ENCODE assay signal across 1 cellular context in the genomic region with DNA sequence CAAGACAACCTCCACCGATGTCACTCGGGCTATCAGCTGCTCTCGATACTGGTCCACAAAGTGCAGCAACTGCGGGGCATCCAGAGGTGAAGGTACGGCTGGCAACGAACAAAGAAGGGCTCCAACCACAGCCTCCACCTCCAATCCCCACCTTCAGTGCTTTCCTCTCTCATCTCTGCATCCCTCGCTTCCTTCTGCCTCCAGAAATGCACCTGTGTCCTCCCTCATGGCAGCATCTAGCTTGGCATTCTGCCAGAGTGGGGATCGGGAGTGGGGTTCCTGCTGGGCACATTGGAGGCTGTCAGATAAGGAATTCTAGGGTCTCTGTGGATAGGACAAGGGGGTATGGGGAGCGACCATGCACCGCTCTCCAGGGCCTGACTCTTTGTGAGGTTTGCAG.
TF ChIP-seq lines count a peak whose summit lies in the region.

No MANE protein-coding gene starts in this region.

TF ChIP-seq in IMR-90, 13 proteins besides CTCF, POLR2A, EP300 and RAD21:
- TF ChIP-seq FOS (IDR thresholded peaks at IDR 0.05; ENCODE audit: low read depth, low read length) (no peak), CEBPB (IDR thresholded peaks at IDR 0.05; ENCODE audit: low read depth, low read length) (no peak), MAZ (IDR thresholded peaks at IDR 0.05; ENCODE audit: borderline replicate concordance, low read depth, low read length) (no peak), BHLHE40 (IDR thresholded peaks at IDR 0.05; ENCODE audit: low read depth, low read length) (no peak), MXI1 (IDR thresholded peaks at IDR 0.05; ENCODE audit: borderline replicate concordance, low read depth, low read length) (no peak), SMC3 (IDR thresholded peaks at IDR 0.05; ENCODE audit: low read depth, low read length) (no peak), RCOR1 (IDR thresholded peaks at IDR 0.05; ENCODE audit: insufficient replicate concordance, low read length) (no peak), NFE2L2 (IDR thresholded peaks at IDR 0.05; ENCODE audit: low read depth, low read length) (no peak), CHD1 (IDR thresholded peaks at IDR 0.05; ENCODE audit: low read depth, low read length) (no peak), MAFK (IDR thresholded peaks at IDR 0.05; ENCODE audit: low read depth, low read length) (no peak), RFX5 (IDR thresholded peaks at IDR 0.05; ENCODE audit: low read depth, low read length) (no peak)
- TF ChIP-seq, protein P1, sequence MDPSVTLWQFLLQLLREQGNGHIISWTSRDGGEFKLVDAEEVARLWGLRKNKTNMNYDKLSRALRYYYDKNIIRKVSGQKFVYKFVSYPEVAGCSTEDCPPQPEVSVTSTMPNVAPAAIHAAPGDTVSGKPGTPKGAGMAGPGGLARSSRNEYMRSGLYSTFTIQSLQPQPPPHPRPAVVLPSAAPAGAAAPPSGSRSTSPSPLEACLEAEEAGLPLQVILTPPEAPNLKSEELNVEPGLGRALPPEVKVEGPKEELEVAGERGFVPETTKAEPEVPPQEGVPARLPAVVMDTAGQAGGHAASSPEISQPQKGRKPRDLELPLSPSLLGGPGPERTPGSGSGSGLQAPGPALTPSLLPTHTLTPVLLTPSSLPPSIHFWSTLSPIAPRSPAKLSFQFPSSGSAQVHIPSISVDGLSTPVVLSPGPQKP (IDR thresholded peaks at IDR 0.05; ENCODE audit: borderline replicate concordance, low read depth, low read length) = no peak
- TF ChIP-seq, protein P2, sequence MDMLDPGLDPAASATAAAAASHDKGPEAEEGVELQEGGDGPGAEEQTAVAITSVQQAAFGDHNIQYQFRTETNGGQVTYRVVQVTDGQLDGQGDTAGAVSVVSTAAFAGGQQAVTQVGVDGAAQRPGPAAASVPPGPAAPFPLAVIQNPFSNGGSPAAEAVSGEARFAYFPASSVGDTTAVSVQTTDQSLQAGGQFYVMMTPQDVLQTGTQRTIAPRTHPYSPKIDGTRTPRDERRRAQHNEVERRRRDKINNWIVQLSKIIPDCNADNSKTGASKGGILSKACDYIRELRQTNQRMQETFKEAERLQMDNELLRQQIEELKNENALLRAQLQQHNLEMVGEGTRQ (IDR thresholded peaks at IDR 0.05; ENCODE audit: low read depth, low read length) = no peak
